ENCODE assay signal across 1 cellular context in genomic region chr14:35353409-35354172, GRCh38.
TF ChIP-seq lines count a peak whose summit lies in the region.

No MANE protein-coding gene starts in this region.

TF ChIP-seq in HepG2, 621 proteins besides CTCF, POLR2A, EP300 and RAD21 (continued from another document and continues in another):
- TF ChIP-seq HNRNPH1 (optimal IDR thresholded peaks at IDR 0.05; ENCODE audit: low read depth, low read length): no peak
- TF ChIP-seq NAIF1 (CRISPR knock-in tag; IDR thresholded peaks at IDR 0.05; ENCODE audit: borderline replicate concordance): no peak
- TF ChIP-seq STAT5B (CRISPR knock-in tag; IDR thresholded peaks at IDR 0.05): no peak
- TF ChIP-seq DNMT3B (CRISPR knock-in tag; conservative IDR thresholded peaks at IDR 0.05): no peak
- TF ChIP-seq ZNF33A (CRISPR knock-in tag; IDR thresholded peaks at IDR 0.05; ENCODE audit: borderline replicate concordance): no peak
- no peak for TF ChIP-seq SAFB2 (CRISPR knock-in tag; IDR thresholded peaks at IDR 0.05; ENCODE audit: borderline replicate concordance, low read depth)
- no peak for TF ChIP-seq ZSCAN30 (CRISPR knock-in tag; IDR thresholded peaks at IDR 0.05)
- no peak for TF ChIP-seq HMGA1 (CRISPR knock-in tag; conservative IDR thresholded peaks at IDR 0.05)
- no peak for TF ChIP-seq TBP (CRISPR knock-in tag; IDR thresholded peaks at IDR 0.05)
- TF ChIP-seq ZNF3 (CRISPR knock-in tag; IDR thresholded peaks at IDR 0.05): no peak
- TF ChIP-seq ZNF44 (CRISPR knock-in tag; IDR thresholded peaks at IDR 0.05): 0 out of 2 replicates have a peak, but pooled peaks have one; percentile 45
- no peak for TF ChIP-seq AGO2 (optimal IDR thresholded peaks at IDR 0.05; ENCODE audit: low read depth, low read length)
- TF ChIP-seq ZNF569 (CRISPR knock-in tag; IDR thresholded peaks at IDR 0.05; ENCODE audit: borderline replicate concordance): no peak
- TF ChIP-seq ZNF570 (CRISPR knock-in tag; IDR thresholded peaks at IDR 0.05; ENCODE audit: borderline replicate concordance): no peak
- TF ChIP-seq CREM (IDR thresholded peaks at IDR 0.05): peak; percentile 22; the same call in 1 of the 2 replicates
- no peak for TF ChIP-seq CREM (CRISPR knock-in tag; IDR thresholded peaks at IDR 0.05)
- no peak for TF ChIP-seq FIP1L1 (IDR thresholded peaks at IDR 0.05; ENCODE audit: borderline replicate concordance, insufficient read depth, low read depth, low read length)
- no peak for TF ChIP-seq CAMTA2 (CRISPR knock-in tag; IDR thresholded peaks at IDR 0.05; ENCODE audit: borderline replicate concordance)
- TF ChIP-seq ZMYM4 (CRISPR knock-in tag; IDR thresholded peaks at IDR 0.05): 0 out of 2 replicates have a peak, but pooled peaks have one; percentile 18
- TF ChIP-seq, protein P1, sequence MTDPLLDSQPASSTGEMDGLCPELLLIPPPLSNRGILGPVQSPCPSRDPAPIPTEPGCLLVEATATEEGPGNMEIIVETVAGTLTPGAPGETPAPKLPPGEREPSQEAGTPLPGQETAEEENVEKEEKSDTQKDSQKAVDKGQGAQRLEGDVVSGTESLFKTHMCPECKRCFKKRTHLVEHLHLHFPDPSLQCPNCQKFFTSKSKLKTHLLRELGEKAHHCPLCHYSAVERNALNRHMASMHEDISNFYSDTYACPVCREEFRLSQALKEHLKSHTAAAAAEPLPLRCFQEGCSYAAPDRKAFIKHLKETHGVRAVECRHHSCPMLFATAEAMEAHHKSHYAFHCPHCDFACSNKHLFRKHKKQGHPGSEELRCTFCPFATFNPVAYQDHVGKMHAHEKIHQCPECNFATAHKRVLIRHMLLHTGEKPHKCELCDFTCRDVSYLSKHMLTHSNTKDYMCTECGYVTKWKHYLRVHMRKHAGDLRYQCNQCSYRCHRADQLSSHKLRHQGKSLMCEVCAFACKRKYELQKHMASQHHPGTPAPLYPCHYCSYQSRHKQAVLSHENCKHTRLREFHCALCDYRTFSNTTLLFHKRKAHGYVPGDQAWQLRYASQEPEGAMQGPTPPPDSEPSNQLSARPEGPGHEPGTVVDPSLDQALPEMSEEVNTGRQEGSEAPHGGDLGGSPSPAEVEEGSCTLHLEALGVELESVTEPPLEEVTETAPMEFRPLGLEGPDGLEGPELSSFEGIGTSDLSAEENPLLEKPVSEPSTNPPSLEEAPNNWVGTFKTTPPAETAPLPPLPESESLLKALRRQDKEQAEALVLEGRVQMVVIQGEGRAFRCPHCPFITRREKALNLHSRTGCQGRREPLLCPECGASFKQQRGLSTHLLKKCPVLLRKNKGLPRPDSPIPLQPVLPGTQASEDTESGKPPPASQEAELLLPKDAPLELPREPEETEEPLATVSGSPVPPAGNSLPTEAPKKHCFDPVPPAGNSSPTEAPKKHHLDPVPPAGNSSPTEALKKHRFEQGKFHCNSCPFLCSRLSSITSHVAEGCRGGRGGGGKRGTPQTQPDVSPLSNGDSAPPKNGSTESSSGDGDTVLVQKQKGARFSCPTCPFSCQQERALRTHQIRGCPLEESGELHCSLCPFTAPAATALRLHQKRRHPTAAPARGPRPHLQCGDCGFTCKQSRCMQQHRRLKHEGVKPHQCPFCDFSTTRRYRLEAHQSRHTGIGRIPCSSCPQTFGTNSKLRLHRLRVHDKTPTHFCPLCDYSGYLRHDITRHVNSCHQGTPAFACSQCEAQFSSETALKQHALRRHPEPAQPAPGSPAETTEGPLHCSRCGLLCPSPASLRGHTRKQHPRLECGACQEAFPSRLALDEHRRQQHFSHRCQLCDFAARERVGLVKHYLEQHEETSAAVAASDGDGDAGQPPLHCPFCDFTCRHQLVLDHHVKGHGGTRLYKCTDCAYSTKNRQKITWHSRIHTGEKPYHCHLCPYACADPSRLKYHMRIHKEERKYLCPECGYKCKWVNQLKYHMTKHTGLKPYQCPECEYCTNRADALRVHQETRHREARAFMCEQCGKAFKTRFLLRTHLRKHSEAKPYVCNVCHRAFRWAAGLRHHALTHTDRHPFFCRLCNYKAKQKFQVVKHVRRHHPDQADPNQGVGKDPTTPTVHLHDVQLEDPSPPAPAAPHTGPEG (CRISPR knock-in tag; IDR thresholded peaks at IDR 0.05): no peak
- TF ChIP-seq, protein P2, sequence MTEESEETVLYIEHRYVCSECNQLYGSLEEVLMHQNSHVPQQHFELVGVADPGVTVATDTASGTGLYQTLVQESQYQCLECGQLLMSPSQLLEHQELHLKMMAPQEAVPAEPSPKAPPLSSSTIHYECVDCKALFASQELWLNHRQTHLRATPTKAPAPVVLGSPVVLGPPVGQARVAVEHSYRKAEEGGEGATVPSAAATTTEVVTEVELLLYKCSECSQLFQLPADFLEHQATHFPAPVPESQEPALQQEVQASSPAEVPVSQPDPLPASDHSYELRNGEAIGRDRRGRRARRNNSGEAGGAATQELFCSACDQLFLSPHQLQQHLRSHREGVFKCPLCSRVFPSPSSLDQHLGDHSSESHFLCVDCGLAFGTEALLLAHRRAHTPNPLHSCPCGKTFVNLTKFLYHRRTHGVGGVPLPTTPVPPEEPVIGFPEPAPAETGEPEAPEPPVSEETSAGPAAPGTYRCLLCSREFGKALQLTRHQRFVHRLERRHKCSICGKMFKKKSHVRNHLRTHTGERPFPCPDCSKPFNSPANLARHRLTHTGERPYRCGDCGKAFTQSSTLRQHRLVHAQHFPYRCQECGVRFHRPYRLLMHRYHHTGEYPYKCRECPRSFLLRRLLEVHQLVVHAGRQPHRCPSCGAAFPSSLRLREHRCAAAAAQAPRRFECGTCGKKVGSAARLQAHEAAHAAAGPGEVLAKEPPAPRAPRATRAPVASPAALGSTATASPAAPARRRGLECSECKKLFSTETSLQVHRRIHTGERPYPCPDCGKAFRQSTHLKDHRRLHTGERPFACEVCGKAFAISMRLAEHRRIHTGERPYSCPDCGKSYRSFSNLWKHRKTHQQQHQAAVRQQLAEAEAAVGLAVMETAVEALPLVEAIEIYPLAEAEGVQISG (CRISPR knock-in tag; IDR thresholded peaks at IDR 0.05): peak; percentile 26; the same call in 1 of the 2 replicates
- TF ChIP-seq ZNF850 (CRISPR knock-in tag; conservative IDR thresholded peaks at IDR 0.05): no peak
- no peak for TF ChIP-seq RBFOX2 (IDR thresholded peaks at IDR 0.05; ENCODE audit: low read depth, low read length)
- TF ChIP-seq CENPX (CRISPR knock-in tag; IDR thresholded peaks at IDR 0.05): no peak
- no peak for TF ChIP-seq ZNF34 (CRISPR knock-in tag; IDR thresholded peaks at IDR 0.05; ENCODE audit: borderline replicate concordance)
- no peak for TF ChIP-seq CHD2 (IDR thresholded peaks at IDR 0.05; ENCODE audit: low read depth, low read length)
- TF ChIP-seq, protein P3, sequence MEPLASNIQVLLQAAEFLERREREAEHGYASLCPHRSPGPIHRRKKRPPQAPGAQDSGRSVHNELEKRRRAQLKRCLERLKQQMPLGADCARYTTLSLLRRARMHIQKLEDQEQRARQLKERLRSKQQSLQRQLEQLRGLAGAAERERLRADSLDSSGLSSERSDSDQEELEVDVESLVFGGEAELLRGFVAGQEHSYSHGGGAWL (CRISPR knock-in tag; IDR thresholded peaks at IDR 0.05): no peak
- no peak for TF ChIP-seq ZNF468 (CRISPR knock-in tag; IDR thresholded peaks at IDR 0.05)
- no peak for TF ChIP-seq ZMAT3 (CRISPR knock-in tag; conservative IDR thresholded peaks at IDR 0.05)
- no peak for TF ChIP-seq ZNF431 (CRISPR knock-in tag; IDR thresholded peaks at IDR 0.05; ENCODE audit: borderline replicate concordance, low read depth)
- TF ChIP-seq ZKSCAN1 (IDR thresholded peaks at IDR 0.05; ENCODE audit: low read length): no peak
- peak; percentile 56; the same call in 1 of the 2 replicates for TF ChIP-seq NCOA1 (CRISPR knock-in tag; IDR thresholded peaks at IDR 0.05)
- 0 out of 2 replicates have a peak, but pooled peaks have one; percentile 29 for TF ChIP-seq ZNF580 (CRISPR knock-in tag; IDR thresholded peaks at IDR 0.05; ENCODE audit: borderline replicate concordance, low read depth)
- no peak for TF ChIP-seq ZBTB3 (CRISPR knock-in tag; IDR thresholded peaks at IDR 0.05; ENCODE audit: borderline replicate concordance, low read depth)
- TF ChIP-seq POGZ (CRISPR knock-in tag; IDR thresholded peaks at IDR 0.05): no peak
- TF ChIP-seq ZSCAN20 (CRISPR knock-in tag; IDR thresholded peaks at IDR 0.05; ENCODE audit: borderline replicate concordance): no peak
- no peak for TF ChIP-seq ZSCAN5A (CRISPR knock-in tag; IDR thresholded peaks at IDR 0.05; ENCODE audit: borderline replicate concordance)
- no peak for TF ChIP-seq ZNF879 (CRISPR knock-in tag; IDR thresholded peaks at IDR 0.05)
- no peak for TF ChIP-seq TEAD2 (CRISPR knock-in tag; IDR thresholded peaks at IDR 0.05)
- TF ChIP-seq, protein P4, sequence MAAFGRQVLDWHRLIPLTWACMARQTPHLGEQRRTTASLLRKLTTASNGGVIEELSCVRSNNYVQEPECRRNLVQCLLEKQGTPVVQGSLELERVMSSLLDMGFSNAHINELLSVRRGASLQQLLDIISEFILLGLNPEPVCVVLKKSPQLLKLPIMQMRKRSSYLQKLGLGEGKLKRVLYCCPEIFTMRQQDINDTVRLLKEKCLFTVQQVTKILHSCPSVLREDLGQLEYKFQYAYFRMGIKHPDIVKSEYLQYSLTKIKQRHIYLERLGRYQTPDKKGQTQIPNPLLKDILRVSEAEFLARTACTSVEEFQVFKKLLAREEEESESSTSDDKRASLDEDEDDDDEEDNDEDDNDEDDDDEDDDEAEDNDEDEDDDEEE (CRISPR knock-in tag; IDR thresholded peaks at IDR 0.05): no peak
- no peak for TF ChIP-seq ZNF232 (CRISPR knock-in tag; IDR thresholded peaks at IDR 0.05; ENCODE audit: borderline replicate concordance)
- peak; percentile 63 for TF ChIP-seq TFE3 (CRISPR knock-in tag; IDR thresholded peaks at IDR 0.05)
- TF ChIP-seq NFRKB (IDR thresholded peaks at IDR 0.05): no peak
- TF ChIP-seq, protein P5, sequence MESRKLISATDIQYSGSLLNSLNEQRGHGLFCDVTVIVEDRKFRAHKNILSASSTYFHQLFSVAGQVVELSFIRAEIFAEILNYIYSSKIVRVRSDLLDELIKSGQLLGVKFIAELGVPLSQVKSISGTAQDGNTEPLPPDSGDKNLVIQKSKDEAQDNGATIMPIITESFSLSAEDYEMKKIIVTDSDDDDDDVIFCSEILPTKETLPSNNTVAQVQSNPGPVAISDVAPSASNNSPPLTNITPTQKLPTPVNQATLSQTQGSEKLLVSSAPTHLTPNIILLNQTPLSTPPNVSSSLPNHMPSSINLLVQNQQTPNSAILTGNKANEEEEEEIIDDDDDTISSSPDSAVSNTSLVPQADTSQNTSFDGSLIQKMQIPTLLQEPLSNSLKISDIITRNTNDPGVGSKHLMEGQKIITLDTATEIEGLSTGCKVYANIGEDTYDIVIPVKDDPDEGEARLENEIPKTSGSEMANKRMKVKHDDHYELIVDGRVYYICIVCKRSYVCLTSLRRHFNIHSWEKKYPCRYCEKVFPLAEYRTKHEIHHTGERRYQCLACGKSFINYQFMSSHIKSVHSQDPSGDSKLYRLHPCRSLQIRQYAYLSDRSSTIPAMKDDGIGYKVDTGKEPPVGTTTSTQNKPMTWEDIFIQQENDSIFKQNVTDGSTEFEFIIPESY (CRISPR knock-in tag; IDR thresholded peaks at IDR 0.05): no peak
- TF ChIP-seq PCBP1 (IDR thresholded peaks at IDR 0.05; ENCODE audit: borderline replicate concordance, low read depth, low read length): no peak
- TF ChIP-seq KLF6 (CRISPR knock-in tag; IDR thresholded peaks at IDR 0.05): no peak
- no peak for TF ChIP-seq SRSF9 (IDR thresholded peaks at IDR 0.05; ENCODE audit: borderline replicate concordance, insufficient read depth, low read depth, low read length, poor library complexity, severe bottlenecking)
- TF ChIP-seq, protein P6, sequence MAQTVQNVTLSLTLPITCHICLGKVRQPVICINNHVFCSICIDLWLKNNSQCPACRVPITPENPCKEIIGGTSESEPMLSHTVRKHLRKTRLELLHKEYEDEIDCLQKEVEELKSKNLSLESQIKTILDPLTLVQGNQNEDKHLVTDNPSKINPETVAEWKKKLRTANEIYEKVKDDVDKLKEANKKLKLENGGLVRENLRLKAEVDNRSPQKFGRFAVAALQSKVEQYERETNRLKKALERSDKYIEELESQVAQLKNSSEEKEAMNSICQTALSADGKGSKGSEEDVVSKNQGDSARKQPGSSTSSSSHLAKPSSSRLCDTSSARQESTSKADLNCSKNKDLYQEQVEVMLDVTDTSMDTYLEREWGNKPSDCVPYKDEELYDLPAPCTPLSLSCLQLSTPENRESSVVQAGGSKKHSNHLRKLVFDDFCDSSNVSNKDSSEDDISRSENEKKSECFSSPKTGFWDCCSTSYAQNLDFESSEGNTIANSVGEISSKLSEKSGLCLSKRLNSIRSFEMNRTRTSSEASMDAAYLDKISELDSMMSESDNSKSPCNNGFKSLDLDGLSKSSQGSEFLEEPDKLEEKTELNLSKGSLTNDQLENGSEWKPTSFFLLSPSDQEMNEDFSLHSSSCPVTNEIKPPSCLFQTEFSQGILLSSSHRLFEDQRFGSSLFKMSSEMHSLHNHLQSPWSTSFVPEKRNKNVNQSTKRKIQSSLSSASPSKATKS (CRISPR knock-in tag; IDR thresholded peaks at IDR 0.05): no peak
- no peak for TF ChIP-seq MBD4 (IDR thresholded peaks at IDR 0.05; ENCODE audit: borderline replicate concordance, low read length)
- no peak for TF ChIP-seq SP2 (CRISPR knock-in tag; IDR thresholded peaks at IDR 0.05)
- TF ChIP-seq MEIS1 (CRISPR knock-in tag; IDR thresholded peaks at IDR 0.05; ENCODE audit: borderline replicate concordance): 0 out of 2 replicates have a peak, but pooled peaks have one; percentile 27
- no peak for TF ChIP-seq ZNF740 (CRISPR knock-in tag; IDR thresholded peaks at IDR 0.05)
